In genomic region chr13:62119739-62120700, GRCh38 we compare ENCODE assay signal across 8 cellular contexts.
DNase-seq lines count a peak whose midpoint lies in the region; ATAC-seq and TF ChIP-seq lines count a peak whose summit lies in the region.

No MANE protein-coding gene starts in this region.

- H3K27ac ChIP-seq in hepatocyte: no peak overlapping the region

- ATAC-seq in HG02885 (IDR thresholded peaks at IDR 0.05; ENCODE audit: poor library complexity, unreplicated experiment): peak; percentile 69
- no peak for ATAC-seq in HG03159 (IDR thresholded peaks at IDR 0.05; ENCODE audit: unreplicated experiment)

- peak; percentile 67 for TF ChIP-seq CTCF in hepatocyte (IDR thresholded peaks at IDR 0.05; ENCODE audit: poor library complexity)

- no peaks in the 10 kb centered on the region for H3K27me3 ChIP-seq in hepatocyte

- no peaks in the 10 kb centered on the region for H3K9me2 ChIP-seq in hepatocyte (replicated peaks; ENCODE audit: insufficient read depth)

- H2AFZ ChIP-seq in hepatocyte: no peak overlapping the region

- no peaks in the 10 kb centered on the region for H3K4me1 ChIP-seq in hepatocyte (ENCODE audit: insufficient read depth)

- H3K36me3 ChIP-seq in hepatocyte (replicated peaks; ENCODE audit: insufficient read depth, low read depth): no peaks in the 10 kb centered on the region

- H3K9me3 ChIP-seq in hepatocyte (ENCODE audit: low read depth): no peaks in the 10 kb centered on the region

- no peaks in the 10 kb centered on the region for H4K20me1 ChIP-seq in hepatocyte (ENCODE audit: insufficient read depth, poor library complexity, severe bottlenecking)

- no peaks in the 10 kb centered on the region for H3K79me2 ChIP-seq in hepatocyte

- 55% methylated on average over 5 of the region's 5 CpGs for WGBS in hepatocyte (ENCODE audit: low lambda C conversion rate, missing lambda C conversion rate)

- no peak overlapping the region for H3K4me2 ChIP-seq in hepatocyte

- DNase-seq in COLO829 (ENCODE audit: low spot score) (peak; percentile 30), RKO (ENCODE audit: low spot score) (peak; percentile 66), hepatocyte (ENCODE audit: low spot score) (peak; percentile 30), GOT3 (lab: John Stamatoyannopoulos, UW) (no peak), mucosa of gallbladder (ENCODE audit: low spot score) (no peak)
- DNase-seq in activated naive CD4-positive, alpha-beta T cell treated with anti-CD3 and anti-CD28 coated beads, Interleukin-2, amount 50 U/mL, for 16 hours: no peak

- H3K4me3 ChIP-seq in hepatocyte: no peak overlapping the region

Comparison
In these comparisons a context has a peak if more than half of its experiments do, and no peak if none do; other contexts are left out.
1. DNase-seq: peak in COLO829 (single experiment), RKO (single experiment) and hepatocyte (single experiment); none in GOT3 (single experiment), activated naive CD4-positive, alpha-beta T cell treated with anti-CD3 and anti-CD28 coated beads, Interleukin-2, amount 50 U/mL, for 16 hours (single experiment) and mucosa of gallbladder (single experiment).